8 cellular contexts compared by ENCODE assay signal in the genomic region with DNA sequence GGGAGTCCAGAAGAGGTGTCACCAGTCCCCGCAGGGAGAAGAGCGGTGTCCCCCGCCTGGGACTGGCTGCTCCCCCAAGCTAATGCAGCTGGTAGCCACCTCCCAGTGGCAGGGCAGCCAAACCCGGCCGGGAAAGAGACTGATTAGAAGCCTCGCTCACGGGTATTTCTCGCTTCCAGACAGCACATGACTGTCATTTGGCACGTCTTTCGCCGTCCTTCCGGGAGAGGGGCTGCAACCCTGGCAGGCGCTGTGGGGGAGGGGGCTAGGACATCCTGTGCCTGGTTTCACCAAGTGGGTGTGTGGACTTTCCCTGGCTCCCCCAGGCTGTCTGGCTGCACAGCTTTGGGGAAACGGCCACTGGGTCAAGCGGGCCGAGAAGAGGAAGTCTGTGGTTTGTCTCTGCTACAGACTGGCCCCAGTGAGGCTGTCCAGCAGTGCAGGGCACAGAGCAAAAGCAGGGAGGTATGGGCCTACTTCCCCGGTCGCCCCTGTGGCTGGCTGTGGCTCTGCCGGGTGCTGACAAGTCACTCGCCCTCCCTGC. TPM values are rescaled to one million over a fixed set of nuclear protein-coding genes. Genes with fewer than 3 reads are reported as not detected.
DNase-seq lines count a peak whose midpoint lies in the region; ATAC-seq and TF ChIP-seq lines count a peak whose summit lies in the region.

No MANE protein-coding gene starts in this region.

- no peak for TF ChIP-seq POLR2A in stomach (IDR thresholded peaks at IDR 0.05)

- peaks cover 6% of the 10 kb centered on the region; the same call in 1 of the 2 replicates for H3K27me3 Mint-ChIP-seq in HFFc6 (ENCODE audit: insufficient read depth)

- H3K27ac ChIP-seq in angular gyrus (ENCODE audit: low read depth, low read length): peak overlapping the region; percentile 81
- H3K27ac ChIP-seq in stomach: peak overlapping the region; percentile 39 to 99 (median 98)

- no peaks in the 10 kb centered on the region for H3K9me3 ChIP-seq in stomach

- peaks cover 48% of the 10 kb centered on the region for H3K4me1 Mint-ChIP-seq in HFFc6 (ENCODE audit: low read depth)

- H3K9me3 Mint-ChIP-seq in HFFc6: no peaks in the 10 kb centered on the region

- WGBS in stomach, 5 donors: 50 to 75% (median 70%) methylated on average over 14 to 20 of the region's 20 CpGs

- 0 out of 2 replicates have a peak, but pooled peaks cover 5% of the 10 kb centered on the region for H3K36me3 Mint-ChIP-seq in HFFc6 (ENCODE audit: low read depth)

- H3K36me3 ChIP-seq in stomach: peaks cover 0 to 12% (median 4%) of the 10 kb centered on the region in 4 donors

- intact Hi-C loops in left colon (cut with DNase I, micrococcal nuclease): no loop called here
- intact Hi-C loops in stomach (cut with DNase I; ENCODE audit: low total_unique reads): no loop called here

- H3K4me3 ChIP-seq in stomach: peak overlapping the region; percentile 13 to 98 (median 88)

- peak; percentile 56 for TF ChIP-seq EP300 in stomach (IDR thresholded peaks at IDR 0.05)

- no peaks in the 10 kb centered on the region for H3K27me3 ChIP-seq in stomach

- TF ChIP-seq CTCF in HFFc6 (IDR thresholded peaks at IDR 0.05) (no peak), stomach (IDR thresholded peaks at IDR 0.05) (no peak)

- peak overlapping the region; percentile 67; the same call in 1 of the 2 replicates for H3K27ac Mint-ChIP-seq in HFFc6

- DNase-seq in HFFc6 (no peak), left colon (peak; percentile 64 to 77), stomach (peak; percentile 47), NCI-H345 treated with DMSO at 0.1 percent for 48 hours (lab: John Stamatoyannopoulos, UW; ENCODE audit: unreplicated experiment) (no peak), HK-2 (ENCODE audit: unreplicated experiment) (no peak), H4 (ENCODE audit: low spot score) (no peak)

- peaks cover 74 to 95% (median 89%) of the 10 kb centered on the region in 4 donors for H3K4me1 ChIP-seq in stomach

- peak overlapping the region; percentile 94; the same call in 1 of the 2 replicates for H3K4me3 Mint-ChIP-seq in HFFc6

- no peak for ATAC-seq in left colon
- ATAC-seq in GM18907 (IDR thresholded peaks at IDR 0.05; ENCODE audit: unreplicated experiment): no peak

RNA-seq across cellular contexts. Expression of gene CD81, which starts 3.8 kb away (rescaled TPM):
- 100 to 1,000 TPM; 540 to 738 (median 627) TPM for total RNA-seq in HFFc6 (2021; fragmentation: NEBNext Ultra II Directional; extraction: Animal tissue kit (Norgen Biotek cat#: 25700))
- 100 to 1,000 TPM; 111 to 217 TPM for total RNA-seq in left colon
- total RNA-seq in stomach: 100 to 1,000 TPM; 218 to 263 (median 227) TPM
- polyA plus RNA-seq in stomach: 100 to 1,000 TPM in 2 of 3 donors, 10 to 100 TPM in 1; 95.0 to 327 (median 120) TPM
- total RNA-seq in H4 (2014; rRNA removed; shearing (Covaris generic)): 135 and 154 TPM in 2 replicates

RNA-seq across cellular contexts. Expression of gene TSSC4, which starts 19.7 kb away (rescaled TPM):
- total RNA-seq in HFFc6 (2021; fragmentation: NEBNext Ultra II Directional; extraction: Animal tissue kit (Norgen Biotek cat#: 25700)): 10 to 100 TPM; 47.4 to 74.7 (median 62.8) TPM
- total RNA-seq in left colon: 10 to 100 TPM; 39.9 to 40.4 TPM
- total RNA-seq in stomach: 100 to 1,000 TPM in 1 of 5 donors, 10 to 100 TPM in 3, 1 to 10 TPM in 1; 9.4 to 147 (median 44.2) TPM
- polyA plus RNA-seq in stomach: 10 to 100 TPM; 51.5 to 65.3 (median 54.9) TPM
- total RNA-seq in H4 (2014; rRNA removed; shearing (Covaris generic)): 32.8 and 52.2 TPM in 2 replicates

Comparison
In these comparisons a context has a peak if more than half of its experiments do, and no peak if none do; other contexts are left out.
1. DNase-seq: peak in left colon (2 of 2) and stomach (single experiment); none in HFFc6 (single experiment), NCI-H345 treated with DMSO at 0.1 percent for 48 hours (single experiment), HK-2 (single experiment) and H4 (single experiment).